ENCODE assay signal across 1 cellular context in the genomic region with DNA sequence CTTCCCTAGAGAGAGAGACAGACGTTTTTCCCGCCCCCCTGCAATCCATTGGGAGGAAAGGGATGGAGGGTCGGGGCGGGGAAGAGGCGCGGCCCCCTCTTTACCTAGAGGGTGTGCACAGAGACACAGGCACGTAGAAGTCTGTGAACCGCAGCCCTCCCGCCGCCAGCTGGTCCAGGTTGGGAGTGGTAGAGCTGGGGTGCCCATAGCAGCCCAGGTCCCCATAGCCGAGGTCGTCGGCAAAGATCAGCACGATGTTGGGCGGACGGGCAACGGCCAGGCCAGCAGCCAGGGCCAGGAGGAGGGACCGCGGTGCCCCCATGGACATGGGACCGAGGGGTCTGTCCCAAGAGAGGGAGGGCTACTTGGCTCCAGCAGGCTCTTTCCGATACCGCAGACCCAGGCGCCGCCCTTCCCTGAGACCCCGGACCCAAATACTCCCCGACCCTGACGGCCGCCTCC.
A peak's percentile ranks its signal among the peaks of the same experiment; 100 is the strongest.
TF ChIP-seq lines count a peak whose summit lies in the region.

No MANE protein-coding gene starts in this region.

TF ChIP-seq in HepG2, 621 proteins besides CTCF, POLR2A, EP300 and RAD21 (continued from another document):
- TF ChIP-seq, protein P1, sequence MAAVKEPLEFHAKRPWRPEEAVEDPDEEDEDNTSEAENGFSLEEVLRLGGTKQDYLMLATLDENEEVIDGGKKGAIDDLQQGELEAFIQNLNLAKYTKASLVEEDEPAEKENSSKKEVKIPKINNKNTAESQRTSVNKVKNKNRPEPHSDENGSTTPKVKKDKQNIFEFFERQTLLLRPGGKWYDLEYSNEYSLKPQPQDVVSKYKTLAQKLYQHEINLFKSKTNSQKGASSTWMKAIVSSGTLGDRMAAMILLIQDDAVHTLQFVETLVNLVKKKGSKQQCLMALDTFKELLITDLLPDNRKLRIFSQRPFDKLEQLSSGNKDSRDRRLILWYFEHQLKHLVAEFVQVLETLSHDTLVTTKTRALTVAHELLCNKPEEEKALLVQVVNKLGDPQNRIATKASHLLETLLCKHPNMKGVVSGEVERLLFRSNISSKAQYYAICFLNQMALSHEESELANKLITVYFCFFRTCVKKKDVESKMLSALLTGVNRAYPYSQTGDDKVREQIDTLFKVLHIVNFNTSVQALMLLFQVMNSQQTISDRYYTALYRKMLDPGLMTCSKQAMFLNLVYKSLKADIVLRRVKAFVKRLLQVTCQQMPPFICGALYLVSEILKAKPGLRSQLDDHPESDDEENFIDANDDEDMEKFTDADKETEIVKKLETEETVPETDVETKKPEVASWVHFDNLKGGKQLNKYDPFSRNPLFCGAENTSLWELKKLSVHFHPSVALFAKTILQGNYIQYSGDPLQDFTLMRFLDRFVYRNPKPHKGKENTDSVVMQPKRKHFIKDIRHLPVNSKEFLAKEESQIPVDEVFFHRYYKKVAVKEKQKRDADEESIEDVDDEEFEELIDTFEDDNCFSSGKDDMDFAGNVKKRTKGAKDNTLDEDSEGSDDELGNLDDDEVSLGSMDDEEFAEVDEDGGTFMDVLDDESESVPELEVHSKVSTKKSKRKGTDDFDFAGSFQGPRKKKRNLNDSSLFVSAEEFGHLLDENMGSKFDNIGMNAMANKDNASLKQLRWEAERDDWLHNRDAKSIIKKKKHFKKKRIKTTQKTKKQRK (IDR thresholded peaks at IDR 0.05; ENCODE audit: low read length) = no peak
- TF ChIP-seq, protein P2, sequence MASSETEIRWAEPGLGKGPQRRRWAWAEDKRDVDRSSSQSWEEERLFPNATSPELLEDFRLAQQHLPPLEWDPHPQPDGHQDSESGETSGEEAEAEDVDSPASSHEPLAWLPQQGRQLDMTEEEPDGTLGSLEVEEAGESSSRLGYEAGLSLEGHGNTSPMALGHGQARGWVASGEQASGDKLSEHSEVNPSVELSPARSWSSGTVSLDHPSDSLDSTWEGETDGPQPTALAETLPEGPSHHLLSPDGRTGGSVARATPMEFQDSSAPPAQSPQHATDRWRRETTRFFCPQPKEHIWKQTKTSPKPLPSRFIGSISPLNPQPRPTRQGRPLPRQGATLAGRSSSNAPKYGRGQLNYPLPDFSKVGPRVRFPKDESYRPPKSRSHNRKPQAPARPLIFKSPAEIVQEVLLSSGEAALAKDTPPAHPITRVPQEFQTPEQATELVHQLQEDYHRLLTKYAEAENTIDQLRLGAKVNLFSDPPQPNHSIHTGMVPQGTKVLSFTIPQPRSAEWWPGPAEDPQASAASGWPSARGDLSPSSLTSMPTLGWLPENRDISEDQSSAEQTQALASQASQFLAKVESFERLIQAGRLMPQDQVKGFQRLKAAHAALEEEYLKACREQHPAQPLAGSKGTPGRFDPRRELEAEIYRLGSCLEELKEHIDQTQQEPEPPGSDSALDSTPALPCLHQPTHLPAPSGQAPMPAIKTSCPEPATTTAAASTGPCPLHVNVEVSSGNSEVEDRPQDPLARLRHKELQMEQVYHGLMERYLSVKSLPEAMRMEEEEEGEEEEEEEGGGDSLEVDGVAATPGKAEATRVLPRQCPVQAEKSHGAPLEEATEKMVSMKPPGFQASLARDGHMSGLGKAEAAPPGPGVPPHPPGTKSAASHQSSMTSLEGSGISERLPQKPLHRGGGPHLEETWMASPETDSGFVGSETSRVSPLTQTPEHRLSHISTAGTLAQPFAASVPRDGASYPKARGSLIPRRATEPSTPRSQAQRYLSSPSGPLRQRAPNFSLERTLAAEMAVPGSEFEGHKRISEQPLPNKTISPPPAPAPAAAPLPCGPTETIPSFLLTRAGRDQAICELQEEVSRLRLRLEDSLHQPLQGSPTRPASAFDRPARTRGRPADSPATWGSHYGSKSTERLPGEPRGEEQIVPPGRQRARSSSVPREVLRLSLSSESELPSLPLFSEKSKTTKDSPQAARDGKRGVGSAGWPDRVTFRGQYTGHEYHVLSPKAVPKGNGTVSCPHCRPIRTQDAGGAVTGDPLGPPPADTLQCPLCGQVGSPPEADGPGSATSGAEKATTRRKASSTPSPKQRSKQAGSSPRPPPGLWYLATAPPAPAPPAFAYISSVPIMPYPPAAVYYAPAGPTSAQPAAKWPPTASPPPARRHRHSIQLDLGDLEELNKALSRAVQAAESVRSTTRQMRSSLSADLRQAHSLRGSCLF (CRISPR knock-in tag; IDR thresholded peaks at IDR 0.05; ENCODE audit: borderline replicate concordance) = 0 out of 2 replicates have a peak, but pooled peaks have one; percentile 52
- TF ChIP-seq NFE2L2 (IDR thresholded peaks at IDR 0.05; ENCODE audit: low read length) = no peak
- peak; percentile 6; the same call in 1 of the 2 replicates for TF ChIP-seq SAP130 (CRISPR knock-in tag; IDR thresholded peaks at IDR 0.05; ENCODE audit: low read depth)
- TF ChIP-seq, protein P3, sequence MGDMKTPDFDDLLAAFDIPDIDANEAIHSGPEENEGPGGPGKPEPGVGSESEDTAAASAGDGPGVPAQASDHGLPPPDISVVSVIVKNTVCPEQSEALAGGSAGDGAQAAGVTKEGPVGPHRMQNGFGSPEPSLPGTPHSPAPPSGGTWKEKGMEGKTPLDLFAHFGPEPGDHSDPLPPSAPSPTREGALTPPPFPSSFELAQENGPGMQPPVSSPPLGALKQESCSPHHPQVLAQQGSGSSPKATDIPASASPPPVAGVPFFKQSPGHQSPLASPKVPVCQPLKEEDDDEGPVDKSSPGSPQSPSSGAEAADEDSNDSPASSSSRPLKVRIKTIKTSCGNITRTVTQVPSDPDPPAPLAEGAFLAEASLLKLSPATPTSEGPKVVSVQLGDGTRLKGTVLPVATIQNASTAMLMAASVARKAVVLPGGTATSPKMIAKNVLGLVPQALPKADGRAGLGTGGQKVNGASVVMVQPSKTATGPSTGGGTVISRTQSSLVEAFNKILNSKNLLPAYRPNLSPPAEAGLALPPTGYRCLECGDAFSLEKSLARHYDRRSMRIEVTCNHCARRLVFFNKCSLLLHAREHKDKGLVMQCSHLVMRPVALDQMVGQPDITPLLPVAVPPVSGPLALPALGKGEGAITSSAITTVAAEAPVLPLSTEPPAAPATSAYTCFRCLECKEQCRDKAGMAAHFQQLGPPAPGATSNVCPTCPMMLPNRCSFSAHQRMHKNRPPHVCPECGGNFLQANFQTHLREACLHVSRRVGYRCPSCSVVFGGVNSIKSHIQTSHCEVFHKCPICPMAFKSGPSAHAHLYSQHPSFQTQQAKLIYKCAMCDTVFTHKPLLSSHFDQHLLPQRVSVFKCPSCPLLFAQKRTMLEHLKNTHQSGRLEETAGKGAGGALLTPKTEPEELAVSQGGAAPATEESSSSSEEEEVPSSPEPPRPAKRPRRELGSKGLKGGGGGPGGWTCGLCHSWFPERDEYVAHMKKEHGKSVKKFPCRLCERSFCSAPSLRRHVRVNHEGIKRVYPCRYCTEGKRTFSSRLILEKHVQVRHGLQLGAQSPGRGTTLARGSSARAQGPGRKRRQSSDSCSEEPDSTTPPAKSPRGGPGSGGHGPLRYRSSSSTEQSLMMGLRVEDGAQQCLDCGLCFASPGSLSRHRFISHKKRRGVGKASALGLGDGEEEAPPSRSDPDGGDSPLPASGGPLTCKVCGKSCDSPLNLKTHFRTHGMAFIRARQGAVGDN (CRISPR knock-in tag; IDR thresholded peaks at IDR 0.05) = peak; percentile 86
- TF ChIP-seq, protein P4, sequence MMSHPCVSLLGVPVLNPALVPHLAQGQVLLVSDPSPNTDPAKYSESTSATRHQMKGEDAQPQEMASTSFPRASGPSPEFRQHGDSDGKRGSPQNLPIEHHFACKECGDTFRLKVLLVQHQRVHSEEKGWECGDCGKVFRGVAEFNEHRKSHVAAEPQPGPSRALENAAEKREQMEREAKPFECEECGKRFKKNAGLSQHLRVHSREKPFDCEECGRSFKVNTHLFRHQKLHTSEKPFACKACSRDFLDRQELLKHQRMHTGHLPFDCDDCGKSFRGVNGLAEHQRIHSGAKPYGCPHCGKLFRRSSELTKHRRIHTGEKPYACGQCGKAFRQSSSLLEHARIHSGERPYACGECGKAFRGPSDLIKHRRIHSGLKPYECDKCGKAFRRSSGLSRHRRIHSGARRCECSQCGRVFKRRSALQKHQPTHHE (CRISPR knock-in tag; IDR thresholded peaks at IDR 0.05; ENCODE audit: borderline replicate concordance) = 0 out of 2 replicates have a peak, but pooled peaks have one; percentile 19
- TF ChIP-seq ZMYM4 (CRISPR knock-in tag; IDR thresholded peaks at IDR 0.05) = peak; percentile 10; the same call in 1 of the 2 replicates
- TF ChIP-seq, protein P5, sequence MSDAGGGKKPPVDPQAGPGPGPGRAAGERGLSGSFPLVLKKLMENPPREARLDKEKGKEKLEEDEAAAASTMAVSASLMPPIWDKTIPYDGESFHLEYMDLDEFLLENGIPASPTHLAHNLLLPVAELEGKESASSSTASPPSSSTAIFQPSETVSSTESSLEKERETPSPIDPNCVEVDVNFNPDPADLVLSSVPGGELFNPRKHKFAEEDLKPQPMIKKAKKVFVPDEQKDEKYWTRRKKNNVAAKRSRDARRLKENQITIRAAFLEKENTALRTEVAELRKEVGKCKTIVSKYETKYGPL (CRISPR knock-in tag; IDR thresholded peaks at IDR 0.05) = 0 out of 2 replicates have a peak, but pooled peaks have one; percentile 29
- TF ChIP-seq, protein P6, sequence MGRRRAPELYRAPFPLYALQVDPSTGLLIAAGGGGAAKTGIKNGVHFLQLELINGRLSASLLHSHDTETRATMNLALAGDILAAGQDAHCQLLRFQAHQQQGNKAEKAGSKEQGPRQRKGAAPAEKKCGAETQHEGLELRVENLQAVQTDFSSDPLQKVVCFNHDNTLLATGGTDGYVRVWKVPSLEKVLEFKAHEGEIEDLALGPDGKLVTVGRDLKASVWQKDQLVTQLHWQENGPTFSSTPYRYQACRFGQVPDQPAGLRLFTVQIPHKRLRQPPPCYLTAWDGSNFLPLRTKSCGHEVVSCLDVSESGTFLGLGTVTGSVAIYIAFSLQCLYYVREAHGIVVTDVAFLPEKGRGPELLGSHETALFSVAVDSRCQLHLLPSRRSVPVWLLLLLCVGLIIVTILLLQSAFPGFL (CRISPR knock-in tag; IDR thresholded peaks at IDR 0.05) = no peak
- 0 out of 2 replicates have a peak, but pooled peaks have one; percentile 18 for TF ChIP-seq ZNF747 (CRISPR knock-in tag; IDR thresholded peaks at IDR 0.05; ENCODE audit: borderline replicate concordance)
- peak; percentile 45; the same call in 1 of the 2 replicates for TF ChIP-seq MYC (CRISPR knock-in tag; IDR thresholded peaks at IDR 0.05; ENCODE audit: borderline replicate concordance)
- TF ChIP-seq ZNF850 (CRISPR knock-in tag; conservative IDR thresholded peaks at IDR 0.05) = 0 out of 2 replicates have a peak, but pooled peaks have one; percentile 78
- 0 out of 2 replicates have a peak, but pooled peaks have one; percentile 7 for TF ChIP-seq HOXA3 (CRISPR knock-in tag; IDR thresholded peaks at IDR 0.05)
- TF ChIP-seq MED8 (CRISPR knock-in tag; IDR thresholded peaks at IDR 0.05; ENCODE audit: insufficient replicate concordance) = peak; percentile 36
- 0 out of 2 replicates have a peak, but pooled peaks have one; percentile 44 for TF ChIP-seq SNAI1 (CRISPR knock-in tag; IDR thresholded peaks at IDR 0.05; ENCODE audit: borderline replicate concordance)
- TF ChIP-seq ZNF263 (CRISPR knock-in tag; IDR thresholded peaks at IDR 0.05) = no peak
- no peak for TF ChIP-seq HCFC1 (IDR thresholded peaks at IDR 0.05; ENCODE audit: low read depth, low read length)
- TF ChIP-seq ZNF124 (CRISPR knock-in tag; IDR thresholded peaks at IDR 0.05) = no peak
- TF ChIP-seq, protein P7, sequence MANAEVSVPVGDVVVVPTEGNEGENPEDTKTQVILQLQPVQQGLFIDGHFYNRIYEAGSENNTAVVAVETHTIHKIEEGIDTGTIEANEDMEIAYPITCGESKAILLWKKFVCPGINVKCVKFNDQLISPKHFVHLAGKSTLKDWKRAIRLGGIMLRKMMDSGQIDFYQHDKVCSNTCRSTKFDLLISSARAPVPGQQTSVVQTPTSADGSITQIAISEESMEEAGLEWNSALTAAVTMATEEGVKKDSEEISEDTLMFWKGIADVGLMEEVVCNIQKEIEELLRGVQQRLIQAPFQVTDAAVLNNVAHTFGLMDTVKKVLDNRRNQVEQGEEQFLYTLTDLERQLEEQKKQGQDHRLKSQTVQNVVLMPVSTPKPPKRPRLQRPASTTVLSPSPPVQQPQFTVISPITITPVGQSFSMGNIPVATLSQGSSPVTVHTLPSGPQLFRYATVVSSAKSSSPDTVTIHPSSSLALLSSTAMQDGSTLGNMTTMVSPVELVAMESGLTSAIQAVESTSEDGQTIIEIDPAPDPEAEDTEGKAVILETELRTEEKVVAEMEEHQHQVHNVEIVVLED (CRISPR knock-in tag; IDR thresholded peaks at IDR 0.05; ENCODE audit: borderline replicate concordance) = 0 out of 2 replicates have a peak, but pooled peaks have one; percentile 32
- no peak for TF ChIP-seq ZNF292 (CRISPR knock-in tag; IDR thresholded peaks at IDR 0.05; ENCODE audit: borderline replicate concordance, low read depth)
- TF ChIP-seq ZNF768 (CRISPR knock-in tag; IDR thresholded peaks at IDR 0.05) = peak; percentile 48; the same call in 1 of the 2 replicates
- TF ChIP-seq MED1 (CRISPR knock-in tag; IDR thresholded peaks at IDR 0.05) = no peak
- TF ChIP-seq, protein P8, sequence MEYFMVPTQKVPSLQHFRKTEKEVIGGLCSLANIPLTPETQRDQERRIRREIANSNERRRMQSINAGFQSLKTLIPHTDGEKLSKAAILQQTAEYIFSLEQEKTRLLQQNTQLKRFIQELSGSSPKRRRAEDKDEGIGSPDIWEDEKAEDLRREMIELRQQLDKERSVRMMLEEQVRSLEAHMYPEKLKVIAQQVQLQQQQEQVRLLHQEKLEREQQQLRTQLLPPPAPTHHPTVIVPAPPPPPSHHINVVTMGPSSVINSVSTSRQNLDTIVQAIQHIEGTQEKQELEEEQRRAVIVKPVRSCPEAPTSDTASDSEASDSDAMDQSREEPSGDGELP (IDR thresholded peaks at IDR 0.05; ENCODE audit: borderline replicate concordance, low read depth) = peak; percentile 5; the same call in 1 of the 2 replicates
- 0 out of 2 replicates have a peak, but pooled peaks have one; percentile 48 for TF ChIP-seq ATF7-NPFF (CRISPR knock-in tag; IDR thresholded peaks at IDR 0.05; ENCODE audit: low read depth)
- no peak for TF ChIP-seq ZSCAN12 (CRISPR knock-in tag; IDR thresholded peaks at IDR 0.05)
- TF ChIP-seq, protein P9, sequence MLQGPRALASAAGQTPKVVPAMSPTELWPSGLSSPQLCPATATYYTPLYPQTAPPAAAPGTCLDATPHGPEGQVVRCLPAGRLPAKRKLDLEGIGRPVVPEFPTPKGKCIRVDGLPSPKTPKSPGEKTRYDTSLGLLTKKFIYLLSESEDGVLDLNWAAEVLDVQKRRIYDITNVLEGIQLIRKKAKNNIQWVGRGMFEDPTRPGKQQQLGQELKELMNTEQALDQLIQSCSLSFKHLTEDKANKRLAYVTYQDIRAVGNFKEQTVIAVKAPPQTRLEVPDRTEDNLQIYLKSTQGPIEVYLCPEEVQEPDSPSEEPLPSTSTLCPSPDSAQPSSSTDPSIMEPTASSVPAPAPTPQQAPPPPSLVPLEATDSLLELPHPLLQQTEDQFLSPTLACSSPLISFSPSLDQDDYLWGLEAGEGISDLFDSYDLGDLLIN (CRISPR knock-in tag; IDR thresholded peaks at IDR 0.05; ENCODE audit: borderline replicate concordance) = peak; percentile 43; the same call in 1 of the 2 replicates
- 0 out of 2 replicates have a peak, but pooled peaks have one; percentile 37 for TF ChIP-seq ZNF333 (CRISPR knock-in tag; IDR thresholded peaks at IDR 0.05; ENCODE audit: borderline replicate concordance)
- no peak for TF ChIP-seq ZNF550 (CRISPR knock-in tag; IDR thresholded peaks at IDR 0.05; ENCODE audit: borderline replicate concordance)
- TF ChIP-seq FOXM1 (CRISPR knock-in tag; IDR thresholded peaks at IDR 0.05) = 0 out of 2 replicates have a peak, but pooled peaks have one; percentile 38
